In genomic region chr10:86135191-86135590, GRCh38 we compare ENCODE assay signal across 37 cellular contexts.
"Had no signal": no experiment of that assay in that cellular context is flagged by ENCODE, and none has a peak within 500 bp of the region (broad histone marks: within the 10 kb centered on the region; RNA-seq: fewer than 3 reads in every experiment).

No MANE protein-coding gene starts in this region.

- H3K27ac ChIP-seq: adrenal gland, ascending aorta, body of pancreas, brain microvascular endothelial cell, breast epithelium, cardiac muscle cell had no signal

- DNase-seq: activated effector memory CD4-positive, alpha-beta T cell treated with anti-CD3 and anti-CD28 coated beads, Interleukin-2, amount 50 U/mL, for 16 hours; activated effector memory CD4-positive, alpha-beta T cell treated with Interleukin-2 at 50 U/mL for 16 hours; activated gamma-delta T cell; activated gamma-delta T cell treated with Interleukin-2 at 50 U/mL for 16 hours; activated naive CD4-positive, alpha-beta T cell; activated naive CD4-positive, alpha-beta T cell treated with anti-CD3 and anti-CD28 coated beads for 36 hours; activated naive CD4-positive, alpha-beta T cell treated with anti-CD3 and anti-CD28 coated beads, Interleukin-2, amount 10 ng/mL, durations not matched to agents 7 days and 5 days; activated naive CD4-positive, alpha-beta T cell treated with anti-CD3 and anti-CD28 coated beads, Interleukin-2, amount 50 U/mL, for 16 hours; activated naive CD4-positive, alpha-beta T cell treated with Interleukin-2 at 50 U/mL for 16 hours; activated naive CD8-positive, alpha-beta T cell treated with anti-CD3 and anti-CD28 coated beads for 36 hours; activated naive CD8-positive, alpha-beta T cell treated with anti-CD3 and anti-CD28 coated beads, Interleukin-2, amount 10 ng/mL, durations not matched to agents 7 days and 5 days; activated naive CD8-positive, alpha-beta T cell treated with anti-CD3 and anti-CD28 coated beads, Interleukin-2, amount 50 U/mL, for 24 hours; activated T-cell treated with anti-CD3 and anti-CD28 coated beads, Interleukin-2, amount 50 U/mL, for 1 hour; activated T-cell treated with anti-CD3 and anti-CD28 coated beads, Interleukin-2, amount 50 U/mL, for 24 hours; activated T-cell treated with anti-CD3 and anti-CD28 coated beads, Interleukin-2, amount 50 U/mL, for 4 hours; activated T-cell treated with anti-CD3 and anti-CD28 coated beads, Interleukin-2, amount 50 U/mL, for 48 hours; activated T-cell treated with anti-CD3 and anti-CD28 coated beads, Interleukin-2, amount 50 U/mL, for 72 hours; adrenal gland; amniotic stem cell; amygdala; anterior cingulate cortex; body of pancreas; brain microvascular endothelial cell; caudate nucleus; central memory CD4-positive, alpha-beta T cell; cerebellar nuclear complex had no signal

- H3K27ac Mint-ChIP-seq: activated naive CD4-positive, alpha-beta T cell treated with anti-CD3 and anti-CD28 coated beads for 36 hours; activated naive CD4-positive, alpha-beta T cell treated with anti-CD3 and anti-CD28 coated beads, Interleukin-2, amount 10 ng/mL, durations not matched to agents 7 days and 5 days; activated naive CD4-positive, alpha-beta T cell treated with anti-CD3 and anti-CD28 coated beads, Interleukin-2, amount 50 U/mL, for 24 hours; activated naive CD4-positive, alpha-beta T cell treated with anti-CD3 and anti-CD28 coated beads, Interleukin-2, amount 50 U/mL, for 72 hours; activated naive CD8-positive, alpha-beta T cell; activated naive CD8-positive, alpha-beta T cell treated with anti-CD3 and anti-CD28 coated beads for 36 hours; activated naive CD8-positive, alpha-beta T cell treated with anti-CD3 and anti-CD28 coated beads, Interleukin-2, amount 10 ng/mL, durations not matched to agents 7 days and 5 days; activated naive CD8-positive, alpha-beta T cell treated with anti-CD3 and anti-CD28 coated beads, Interleukin-2, amount 50 U/mL, for 24 hours; activated T-cell treated with anti-CD3 and anti-CD28 coated beads, Interleukin-2, amount 50 U/mL, for 24 hours; activated T-cell treated with anti-CD3 and anti-CD28 coated beads, Interleukin-2, amount 50 U/mL, for 72 hours; activated T-helper 1 cell treated with anti-CD3 and anti-CD28 coated beads, Interleukin-12 subunit alpha, Interleukin-12 subunit beta, Interleukin-2, Interleukin-4 antibody, amounts not matched to agents 30 ng/mL and 10 ng/mL and 1 ng/mL, durations not matched to agents 14 hours and 24 hours and 36 hours; activated T-helper 17 cell treated with anti-CD3 and anti-CD28 coated beads, Interleukin-2, amount 50 U/mL, for 72 hours; activated T-helper 2 cell treated with anti-CD3 and anti-CD28 coated beads, Interferon-gamma antibody, Interleukin-2, Interleukin-4, amounts not matched to agents 10 μg/mL and 5 μg/mL and 100 μg/mL, durations not matched to agents 14 hours and 24 hours and 36 hours; brain had no signal

- H3K27me3 ChIP-seq: adrenal gland, ascending aorta, body of pancreas, brain microvascular endothelial cell, breast epithelium, cardiac muscle cell had no signal

- H3K9me3 Mint-ChIP-seq: activated naive CD4-positive, alpha-beta T cell treated with anti-CD3 and anti-CD28 coated beads for 36 hours; activated naive CD4-positive, alpha-beta T cell treated with anti-CD3 and anti-CD28 coated beads, Interleukin-2, amount 10 ng/mL, durations not matched to agents 7 days and 5 days; activated naive CD4-positive, alpha-beta T cell treated with anti-CD3 and anti-CD28 coated beads, Interleukin-2, amount 50 U/mL, for 24 hours; activated naive CD4-positive, alpha-beta T cell treated with anti-CD3 and anti-CD28 coated beads, Interleukin-2, amount 50 U/mL, for 72 hours; activated naive CD8-positive, alpha-beta T cell treated with anti-CD3 and anti-CD28 coated beads for 36 hours; activated naive CD8-positive, alpha-beta T cell treated with anti-CD3 and anti-CD28 coated beads, Interleukin-2, amount 10 ng/mL, durations not matched to agents 7 days and 5 days; activated naive CD8-positive, alpha-beta T cell treated with anti-CD3 and anti-CD28 coated beads, Interleukin-2, amount 50 U/mL, for 24 hours; activated T-cell treated with anti-CD3 and anti-CD28 coated beads, Interleukin-2, amount 50 U/mL, for 24 hours; activated T-cell treated with anti-CD3 and anti-CD28 coated beads, Interleukin-2, amount 50 U/mL, for 4 hours; activated T-cell treated with anti-CD3 and anti-CD28 coated beads, Interleukin-2, amount 50 U/mL, for 72 hours; activated T-helper 1 cell treated with anti-CD3 and anti-CD28 coated beads, Interleukin-12 subunit alpha, Interleukin-12 subunit beta, Interleukin-2, Interleukin-4 antibody, amounts not matched to agents 30 ng/mL and 10 ng/mL and 1 ng/mL, durations not matched to agents 14 hours and 24 hours and 36 hours; activated T-helper 17 cell treated with anti-CD3 and anti-CD28 coated beads, Interleukin-2, amount 50 U/mL, for 72 hours; activated T-helper 2 cell treated with anti-CD3 and anti-CD28 coated beads, Interferon-gamma antibody, Interleukin-2, Interleukin-4, amounts not matched to agents 10 μg/mL and 5 μg/mL and 100 μg/mL, durations not matched to agents 14 hours and 24 hours and 36 hours; central memory CD8-positive, alpha-beta T cell had no signal

- H3K4me1 Mint-ChIP-seq: activated naive CD4-positive, alpha-beta T cell treated with anti-CD3 and anti-CD28 coated beads, Interleukin-2, amount 10 ng/mL, durations not matched to agents 7 days and 5 days; activated naive CD4-positive, alpha-beta T cell treated with anti-CD3 and anti-CD28 coated beads, Interleukin-2, amount 50 U/mL, for 24 hours; activated naive CD8-positive, alpha-beta T cell treated with anti-CD3 and anti-CD28 coated beads for 36 hours; activated naive CD8-positive, alpha-beta T cell treated with anti-CD3 and anti-CD28 coated beads, Interleukin-2, amount 10 ng/mL, durations not matched to agents 7 days and 5 days; activated naive CD8-positive, alpha-beta T cell treated with anti-CD3 and anti-CD28 coated beads, Interleukin-2, amount 50 U/mL, for 24 hours; activated T-helper 17 cell treated with anti-CD3 and anti-CD28 coated beads, Interleukin-2, amount 50 U/mL, for 72 hours; central memory CD8-positive, alpha-beta T cell had no signal

- ATAC-seq: activated naive CD4-positive, alpha-beta T cell treated with anti-CD3 and anti-CD28 coated beads, Interleukin-2, amount 50 U/mL, for 72 hours; activated naive CD8-positive, alpha-beta T cell treated with anti-CD3 and anti-CD28 coated beads, Interleukin-2, amount 50 U/mL, for 24 hours; activated T-cell treated with anti-CD3 and anti-CD28 coated beads, Interleukin-2, amount 50 U/mL, for 4 hours; activated T-cell treated with anti-CD3 and anti-CD28 coated beads, Interleukin-2, amount 50 U/mL, for 72 hours; activated T-helper 17 cell treated with anti-CD3 and anti-CD28 coated beads, Interleukin-2, amount 50 U/mL, for 72 hours; body of pancreas had no signal

- H3K36me3 Mint-ChIP-seq: activated naive CD4-positive, alpha-beta T cell treated with anti-CD3 and anti-CD28 coated beads, Interleukin-2, amount 10 ng/mL, durations not matched to agents 7 days and 5 days; activated naive CD4-positive, alpha-beta T cell treated with anti-CD3 and anti-CD28 coated beads, Interleukin-2, amount 50 U/mL, for 24 hours; activated naive CD4-positive, alpha-beta T cell treated with anti-CD3 and anti-CD28 coated beads, Interleukin-2, amount 50 U/mL, for 72 hours; activated naive CD8-positive, alpha-beta T cell; activated naive CD8-positive, alpha-beta T cell treated with anti-CD3 and anti-CD28 coated beads for 36 hours; activated naive CD8-positive, alpha-beta T cell treated with anti-CD3 and anti-CD28 coated beads, Interleukin-2, amount 10 ng/mL, durations not matched to agents 7 days and 5 days had no signal

- H3K4me1 ChIP-seq: adrenal gland, ascending aorta, body of pancreas, breast epithelium had no signal

- H3K4me3 ChIP-seq: adrenal gland, ascending aorta, body of pancreas, breast epithelium, cardiac muscle cell had no signal

- H3K36me3 ChIP-seq: adrenal gland, ascending aorta, brain microvascular endothelial cell, breast epithelium, cardiac muscle cell had no signal

- H3K27me3 Mint-ChIP-seq: activated naive CD4-positive, alpha-beta T cell treated with anti-CD3 and anti-CD28 coated beads, Interleukin-2, amount 10 ng/mL, durations not matched to agents 7 days and 5 days; activated naive CD8-positive, alpha-beta T cell; activated naive CD8-positive, alpha-beta T cell treated with anti-CD3 and anti-CD28 coated beads, Interleukin-2, amount 10 ng/mL, durations not matched to agents 7 days and 5 days; activated naive CD8-positive, alpha-beta T cell treated with anti-CD3 and anti-CD28 coated beads, Interleukin-2, amount 50 U/mL, for 24 hours; activated T-cell treated with anti-CD3 and anti-CD28 coated beads, Interleukin-2, amount 50 U/mL, for 24 hours; activated T-helper 17 cell treated with anti-CD3 and anti-CD28 coated beads, Interleukin-2, amount 50 U/mL, for 72 hours had no signal

- H3K4me3 Mint-ChIP-seq: activated naive CD4-positive, alpha-beta T cell treated with anti-CD3 and anti-CD28 coated beads for 36 hours; activated naive CD4-positive, alpha-beta T cell treated with anti-CD3 and anti-CD28 coated beads, Interleukin-2, amount 10 ng/mL, durations not matched to agents 7 days and 5 days; activated naive CD4-positive, alpha-beta T cell treated with anti-CD3 and anti-CD28 coated beads, Interleukin-2, amount 50 U/mL, for 24 hours; activated naive CD8-positive, alpha-beta T cell; activated naive CD8-positive, alpha-beta T cell treated with anti-CD3 and anti-CD28 coated beads for 36 hours; activated naive CD8-positive, alpha-beta T cell treated with anti-CD3 and anti-CD28 coated beads, Interleukin-2, amount 10 ng/mL, durations not matched to agents 7 days and 5 days; activated naive CD8-positive, alpha-beta T cell treated with anti-CD3 and anti-CD28 coated beads, Interleukin-2, amount 50 U/mL, for 24 hours; activated T-cell treated with anti-CD3 and anti-CD28 coated beads, Interleukin-2, amount 50 U/mL, for 24 hours; activated T-cell treated with anti-CD3 and anti-CD28 coated beads, Interleukin-2, amount 50 U/mL, for 4 hours; activated T-cell treated with anti-CD3 and anti-CD28 coated beads, Interleukin-2, amount 50 U/mL, for 72 hours; activated T-helper 1 cell treated with anti-CD3 and anti-CD28 coated beads, Interleukin-12 subunit alpha, Interleukin-12 subunit beta, Interleukin-2, Interleukin-4 antibody, amounts not matched to agents 30 ng/mL and 10 ng/mL and 1 ng/mL, durations not matched to agents 14 hours and 24 hours and 36 hours; activated T-helper 17 cell treated with anti-CD3 and anti-CD28 coated beads, Interleukin-2, amount 50 U/mL, for 72 hours; brain; central memory CD8-positive, alpha-beta T cell had no signal

- H3K9me3 ChIP-seq: adrenal gland, ascending aorta, body of pancreas had no signal
